Comparison of ENCODE assay signal across 14 cellular contexts in the genomic region with DNA sequence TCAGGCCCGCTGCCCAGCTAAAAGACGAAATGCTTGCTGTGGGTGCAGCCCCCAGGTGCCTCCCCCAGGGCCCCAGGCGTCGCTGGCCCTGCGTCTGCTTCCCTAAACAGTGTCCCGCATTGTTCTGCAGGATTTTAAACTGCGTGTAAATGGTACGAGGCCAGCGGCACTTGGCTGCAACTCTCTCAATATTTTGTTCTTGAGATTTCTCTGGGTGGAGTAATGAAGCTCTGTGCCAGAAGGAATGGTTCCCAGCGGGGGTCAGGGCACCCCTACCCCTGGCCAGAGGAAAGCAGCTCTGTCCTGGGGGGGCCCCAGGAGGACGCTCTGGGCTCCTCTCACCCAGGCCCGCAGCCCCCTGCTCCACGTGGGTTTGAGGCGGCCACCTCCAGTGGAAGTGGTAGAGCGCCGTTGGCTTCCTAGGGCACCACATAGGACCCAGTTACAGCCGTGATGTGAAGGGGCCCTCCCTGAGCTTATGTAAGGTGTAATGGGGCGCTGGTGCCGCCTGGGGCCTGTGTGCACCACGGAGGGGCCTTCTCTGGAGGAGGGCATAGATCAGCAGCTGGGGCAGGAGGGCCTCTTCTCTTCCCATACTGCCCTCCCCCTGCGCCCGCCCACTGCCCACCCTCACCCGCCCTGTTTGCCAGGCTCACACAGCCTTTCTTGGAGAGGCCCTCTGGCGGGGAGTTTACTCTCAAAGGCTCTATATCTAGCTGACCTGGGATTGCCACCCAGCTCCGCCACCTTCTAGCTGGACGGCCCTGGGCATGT. TPM values are rescaled to one million over a fixed set of nuclear protein-coding genes. Genes with fewer than 3 reads are reported as not detected.
DNase-seq lines count a peak whose midpoint lies in the region; ATAC-seq and TF ChIP-seq lines count a peak whose summit lies in the region.
"Had no signal": no experiment of that assay in that cellular context is flagged by ENCODE, and none has a peak within 500 bp of the region (broad histone marks: within the 10 kb centered on the region; RNA-seq: fewer than 3 reads in every experiment).

No MANE protein-coding gene starts in this region.

- H2BK5ac ChIP-seq in trophoblast cell (ENCODE audit: low read depth, low read length, poor library complexity) = peak overlapping the region; percentile 61

- H3K14ac ChIP-seq in trophoblast cell (ENCODE audit: low read length) = peak overlapping the region; percentile 68

- H3K79me1 ChIP-seq in trophoblast cell (ENCODE audit: low read length) = peaks cover 17% of the 10 kb centered on the region

- peaks cover 13% of the 10 kb centered on the region for H3K36me3 Mint-ChIP-seq in MCF 10A (ENCODE audit: insufficient read depth, unreplicated experiment)

- no peak for TF ChIP-seq CTCF in breast epithelium (IDR thresholded peaks at IDR 0.05)
- no peak for TF ChIP-seq CTCF in MCF 10A (IDR thresholded peaks at IDR 0.05; ENCODE audit: unreplicated experiment)

- H3K27ac ChIP-seq in breast epithelium = peak overlapping the region; percentile 86 to 95
- H3K27ac ChIP-seq in trophoblast cell (ENCODE audit: low read depth, low read length) = peak overlapping the region; percentile 65

- H2AFZ ChIP-seq in trophoblast cell (ENCODE audit: insufficient read depth, low read length, poor library complexity) = no peak overlapping the region

- no peak overlapping the region for H3K9ac ChIP-seq in trophoblast cell (ENCODE audit: low read length)

- H3K79me2 ChIP-seq in trophoblast cell (ENCODE audit: control insufficient read depth, insufficient read depth, low read length, poor library complexity) = peaks cover 18% of the 10 kb centered on the region

- no CpG with 5 or more reads among the region's 26 CpGs for WGBS in trophoblast cell (ENCODE audit: extremely low coverage, insufficient coverage, insufficient read length)

- no peak overlapping the region for H3K27ac Mint-ChIP-seq in MCF 10A (ENCODE audit: low read depth, unreplicated experiment)

- peak overlapping the region; percentile 85 for H3K4ac ChIP-seq in trophoblast cell (ENCODE audit: low read depth, low read length)

- peak overlapping the region; percentile 69 for H3K18ac ChIP-seq in trophoblast cell (ENCODE audit: low read length)

- peak overlapping the region; percentile 63 for H2BK12ac ChIP-seq in trophoblast cell (ENCODE audit: low read length)

- H2BK120ac ChIP-seq in trophoblast cell (ENCODE audit: insufficient read depth, low read length, poor library complexity) = peak overlapping the region; percentile 68

- H3K9me3 ChIP-seq in breast epithelium (no peaks in the 10 kb centered on the region), trophoblast cell (ENCODE audit: insufficient read depth, low read depth, low read length) (no peaks in the 10 kb centered on the region)

- no peak for TF ChIP-seq POLR2A in breast epithelium (IDR thresholded peaks at IDR 0.05)

- no TSS peak for BruUV-seq in MCF 10A (replicated peaks; lab: Mats Ljungman, UMichigan)

- H4K91ac ChIP-seq in trophoblast cell (ENCODE audit: low read depth, low read length) = peak overlapping the region; percentile 77

- peak overlapping the region; percentile 20 for H3K4me2 ChIP-seq in trophoblast cell (ENCODE audit: low read length)

- peak overlapping the region in 2 of 3 donors; percentile 19 to 45 for H3K4me3 ChIP-seq in breast epithelium
- no peak overlapping the region for H3K4me3 ChIP-seq in trophoblast cell (ENCODE audit: low read depth, low read length)

- H3K4me1 Mint-ChIP-seq in MCF 10A (ENCODE audit: insufficient read depth, unreplicated experiment) = no peaks in the 10 kb centered on the region

- POLR2A ChIA-PET in MCF 10A (lab: Yijun Ruan, JAX) = no interaction called here

- no peak overlapping the region for H3K4me3 Mint-ChIP-seq in MCF 10A (ENCODE audit: unreplicated experiment)

- DNase-seq in breast epithelium (ENCODE audit: low spot score in 2 of 2) (peak in 1 of 2 donors; percentile 59), MCF 10A (ENCODE audit: unreplicated experiment) (no peak), hippocampal formation (lab: John Stamatoyannopoulos, UW) (peak; percentile 56 to 65), trophoblast cell (peak in 1 of 2 donors; percentile 39), dedifferentiated amniotic fluid mesenchymal stem cell (ENCODE audit: extremely low spot score) (no peak)
- DNase-seq: cortex of kidney; NCI-H226; stimulated activated naive CD4-positive, alpha-beta T cell; SW 1271 had no signal

- no peaks in the 10 kb centered on the region for H3K27me3 ChIP-seq in breast epithelium
- no peaks in the 10 kb centered on the region for H3K27me3 ChIP-seq in trophoblast cell (ENCODE audit: insufficient read depth, low read length)

- CTCF ChIA-PET in MCF 10A (lab: Yijun Ruan, JAX) = interaction anchor here (0.7 kb wide), 1 partner anchor 28 kb away, joined by 4 read pairs; no protein-coding TSS in a partner anchor

- H3K4me1 ChIP-seq in breast epithelium = peaks cover 0 to 15% of the 10 kb centered on the region in 2 donors
- peaks cover 18 to 29% of the 10 kb centered on the region in 2 experiments for H3K4me1 ChIP-seq in trophoblast cell (ENCODE audit: control insufficient read depth in 1 of 2, insufficient read depth in 2 of 2, low read length in 2 of 2)

- H3K27me3 Mint-ChIP-seq in MCF 10A (ENCODE audit: insufficient read depth, unreplicated experiment) = no peaks in the 10 kb centered on the region

- intact Hi-C loops in breast epithelium (cut with DNase I; ENCODE audit: low total_unique reads) = no loop called here
- intact Hi-C loops in MCF 10A (cut with micrococcal nuclease) = no loop called here

- no peak for ATAC-seq in GM21576 (IDR thresholded peaks at IDR 0.05; ENCODE audit: unreplicated experiment)
- no peak for ATAC-seq in GM21528 (IDR thresholded peaks at IDR 0.05; ENCODE audit: low FRiP score, unreplicated experiment)
- ATAC-seq in GM21529 (IDR thresholded peaks at IDR 0.05; ENCODE audit: unreplicated experiment) = no peak

- H3K9me3 Mint-ChIP-seq in MCF 10A (ENCODE audit: unreplicated experiment) = no peaks in the 10 kb centered on the region

- H2AK5ac ChIP-seq in trophoblast cell (ENCODE audit: low read length) = peak overlapping the region; percentile 73

- H4K12ac ChIP-seq in trophoblast cell (ENCODE audit: low read depth, low read length) = peak overlapping the region; percentile 58

- H3K23ac ChIP-seq in trophoblast cell (ENCODE audit: low read length) = no peak overlapping the region

- H3K36me3 ChIP-seq in breast epithelium = no peaks in the 10 kb centered on the region
- H3K36me3 ChIP-seq in trophoblast cell (ENCODE audit: control insufficient read depth in 1 of 2, insufficient read depth in 2 of 2, low read length in 2 of 2) = peaks cover 0 to 3% of the 10 kb centered on the region in 2 experiments

- peak overlapping the region; percentile 37 for H4K8ac ChIP-seq in trophoblast cell (ENCODE audit: low read depth, low read length)

RNA-seq across cellular contexts. Expression of a gene that starts 19.8 kb away (rescaled TPM):
- total RNA-seq in breast epithelium (10 to 100 TPM in 2 of 3 donors, 1 to 10 TPM in 1; 3.5 to 12.0 (median 10.2) TPM), MCF 10A (2022) (28.4 and 29.5 TPM in 2 replicates)
- polyA plus RNA-seq in trophoblast cell (2013) = 117 and 130 TPM in 2 replicates

RNA-seq across cellular contexts. Expression of a gene that starts 51.4 kb away (rescaled TPM):
- total RNA-seq in breast epithelium = 1 to 10 TPM in 1 of 3 donors, under 1 TPM in 1, not detected in 1; 0.66 to 2.9 TPM
- not detected in 2 replicates for total RNA-seq in MCF 10A (2022)
- polyA plus RNA-seq in trophoblast cell (2013) = 5.0 and 5.2 TPM in 2 replicates
- total RNA-seq: A172, IMR-90 had no signal
- polyA plus RNA-seq: IMR-90 had no signal

RNA-seq across cellular contexts. Expression of a gene that starts 58.7 kb away (rescaled TPM):
- total RNA-seq in breast epithelium (not detected), MCF 10A (2022) (not detected in 2 replicates)
- polyA plus RNA-seq in trophoblast cell (2013) = not detected in 2 replicates
- total RNA-seq: A172, IMR-90 had no signal
- polyA plus RNA-seq: IMR-90 had no signal

Comparison
In these comparisons a context has a peak if more than half of its experiments do, and no peak if none do; other contexts are left out.
1. DNase-seq: peak in hippocampal formation (2 of 2); none in MCF 10A (single experiment) and dedifferentiated amniotic fluid mesenchymal stem cell (single experiment).